2 cellular contexts compared by ENCODE assay signal in genomic region chr11:61594907-61595257, GRCh38.
TF ChIP-seq lines count a peak whose summit lies in the region.

No MANE protein-coding gene starts in this region.

TF ChIP-seq in A549, 52 proteins besides CTCF, POLR2A, EP300 and RAD21:
- no peak for TF ChIP-seq PHF8 (IDR thresholded peaks at IDR 0.05; ENCODE audit: borderline replicate concordance, low read depth)
- 0 out of 2 replicates have a peak, but pooled peaks have one; percentile 34 for TF ChIP-seq KDM1A (IDR thresholded peaks at IDR 0.05; ENCODE audit: low read depth)

TF ChIP-seq in HCT116, 20 proteins besides CTCF, POLR2A, EP300 and RAD21:
- TF ChIP-seq ZNF274 (IDR thresholded peaks at IDR 0.05; ENCODE audit: low read depth, low read length) (no peak), FOSL1 (IDR thresholded peaks at IDR 0.05; ENCODE audit: low read depth) (no peak), EZH2phosphoT487 (IDR thresholded peaks at IDR 0.05; ENCODE audit: borderline replicate concordance) (no peak), YY1 (IDR thresholded peaks at IDR 0.05; ENCODE audit: extremely low read depth, insufficient replicate concordance, low read depth, low read length) (no peak), JUND (IDR thresholded peaks at IDR 0.05) (no peak), POLR2AphosphoS5 (IDR thresholded peaks at IDR 0.05; ENCODE audit: low read depth, low read length) (no peak), ZBTB33 (IDR thresholded peaks at IDR 0.05; ENCODE audit: extremely low read depth, insufficient replicate concordance, low read length) (no peak)
- TF ChIP-seq, protein P1, sequence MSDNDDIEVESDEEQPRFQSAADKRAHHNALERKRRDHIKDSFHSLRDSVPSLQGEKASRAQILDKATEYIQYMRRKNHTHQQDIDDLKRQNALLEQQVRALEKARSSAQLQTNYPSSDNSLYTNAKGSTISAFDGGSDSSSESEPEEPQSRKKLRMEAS (IDR thresholded peaks at IDR 0.05), result no peak
